ENCODE assay signal across 1 cellular context in the genomic region with DNA sequence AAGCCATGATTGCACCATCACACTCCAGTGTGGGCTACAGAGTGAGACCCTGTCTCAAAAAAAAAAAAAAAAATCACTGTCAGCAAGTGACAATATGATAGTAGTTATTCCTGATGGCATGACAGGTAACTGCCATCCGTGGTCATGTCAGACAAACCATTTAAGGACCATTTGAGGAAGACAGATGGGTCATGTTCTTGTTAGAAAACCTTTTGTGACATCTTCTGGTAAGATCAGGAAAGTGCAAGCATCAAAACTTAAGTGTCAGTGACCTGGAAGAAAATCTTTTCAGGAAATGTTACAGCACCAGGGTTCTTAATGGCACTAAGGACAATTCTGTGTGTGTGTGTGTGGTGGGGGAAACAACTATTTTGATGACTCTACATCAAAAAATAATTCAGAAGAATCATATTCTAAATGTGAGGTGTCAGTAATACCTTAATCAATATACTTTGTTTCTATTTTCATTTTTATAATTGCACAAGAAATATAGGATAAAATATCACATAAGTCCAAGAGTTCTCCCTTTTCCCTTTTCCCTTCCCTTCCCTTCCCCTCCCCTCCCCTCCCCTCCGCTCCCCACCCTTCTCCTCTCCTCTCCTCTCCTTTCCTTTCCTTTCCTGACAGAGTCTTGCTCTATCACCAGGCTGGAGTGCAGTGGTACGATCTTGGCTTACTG.
TF ChIP-seq lines count a peak whose summit lies in the region.

No MANE protein-coding gene starts in this region.

TF ChIP-seq in HCT116, 20 proteins besides CTCF, POLR2A, EP300 and RAD21 (continued from another document):
- TF ChIP-seq, protein P1, sequence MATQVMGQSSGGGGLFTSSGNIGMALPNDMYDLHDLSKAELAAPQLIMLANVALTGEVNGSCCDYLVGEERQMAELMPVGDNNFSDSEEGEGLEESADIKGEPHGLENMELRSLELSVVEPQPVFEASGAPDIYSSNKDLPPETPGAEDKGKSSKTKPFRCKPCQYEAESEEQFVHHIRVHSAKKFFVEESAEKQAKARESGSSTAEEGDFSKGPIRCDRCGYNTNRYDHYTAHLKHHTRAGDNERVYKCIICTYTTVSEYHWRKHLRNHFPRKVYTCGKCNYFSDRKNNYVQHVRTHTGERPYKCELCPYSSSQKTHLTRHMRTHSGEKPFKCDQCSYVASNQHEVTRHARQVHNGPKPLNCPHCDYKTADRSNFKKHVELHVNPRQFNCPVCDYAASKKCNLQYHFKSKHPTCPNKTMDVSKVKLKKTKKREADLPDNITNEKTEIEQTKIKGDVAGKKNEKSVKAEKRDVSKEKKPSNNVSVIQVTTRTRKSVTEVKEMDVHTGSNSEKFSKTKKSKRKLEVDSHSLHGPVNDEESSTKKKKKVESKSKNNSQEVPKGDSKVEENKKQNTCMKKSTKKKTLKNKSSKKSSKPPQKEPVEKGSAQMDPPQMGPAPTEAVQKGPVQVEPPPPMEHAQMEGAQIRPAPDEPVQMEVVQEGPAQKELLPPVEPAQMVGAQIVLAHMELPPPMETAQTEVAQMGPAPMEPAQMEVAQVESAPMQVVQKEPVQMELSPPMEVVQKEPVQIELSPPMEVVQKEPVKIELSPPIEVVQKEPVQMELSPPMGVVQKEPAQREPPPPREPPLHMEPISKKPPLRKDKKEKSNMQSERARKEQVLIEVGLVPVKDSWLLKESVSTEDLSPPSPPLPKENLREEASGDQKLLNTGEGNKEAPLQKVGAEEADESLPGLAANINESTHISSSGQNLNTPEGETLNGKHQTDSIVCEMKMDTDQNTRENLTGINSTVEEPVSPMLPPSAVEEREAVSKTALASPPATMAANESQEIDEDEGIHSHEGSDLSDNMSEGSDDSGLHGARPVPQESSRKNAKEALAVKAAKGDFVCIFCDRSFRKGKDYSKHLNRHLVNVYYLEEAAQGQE (IDR thresholded peaks at IDR 0.05; ENCODE audit: low read depth): no peak
- TF ChIP-seq CBX3 (IDR thresholded peaks at IDR 0.05; ENCODE audit: low read depth) (no peak), YY1 (IDR thresholded peaks at IDR 0.05; ENCODE audit: extremely low read depth, insufficient replicate concordance, low read depth, low read length) (no peak)
